Comparison of ENCODE assay signal across 13 cellular contexts in genomic region chr20:63548542-63548941, GRCh38. TPM values are rescaled to one million over a fixed set of nuclear protein-coding genes. Genes with fewer than 3 reads are reported as not detected.
"Had no signal": no experiment of that assay in that cellular context is flagged by ENCODE, and none has a peak within 500 bp of the region (broad histone marks: within the 10 kb centered on the region; RNA-seq: fewer than 3 reads in every experiment).

No MANE protein-coding gene starts in this region.

- H3K4me2 ChIP-seq: hepatocyte had no signal

- H3K36me3 ChIP-seq: ovary, upper lobe of left lung had no signal

- H3K27me3 ChIP-seq: hepatocyte, ovary had no signal

- H3K9me3 ChIP-seq: ovary, upper lobe of left lung had no signal

- H3K27ac ChIP-seq: dorsolateral prefrontal cortex, hepatocyte, ovary, upper lobe of left lung had no signal

- H3K4me3 ChIP-seq: dorsolateral prefrontal cortex, hepatocyte, ovary, upper lobe of left lung had no signal

- DNase-seq: activated CD4-positive, alpha-beta T cell treated with anti-CD3 and anti-CD28 coated beads, Interleukin-2, amount 10 ng/mL, durations not matched to agents 24 days and 14 days; activated naive CD4-positive, alpha-beta T cell treated with Interleukin-2 at 50 U/mL for 16 hours; activated naive CD8-positive, alpha-beta T cell treated with anti-CD3 and anti-CD28 coated beads, Interleukin-2, amount 50 U/mL, for 24 hours; dorsolateral prefrontal cortex; kidney glomerular epithelial cell; ovary; stimulated activated CD4-positive, alpha-beta T cell treated with anti-CD3 and anti-CD28 coated beads, Interleukin-12 subunit alpha, Interleukin-12 subunit beta, amount 100 ng/mL, for 4 hours; stimulated activated naive CD4-positive, alpha-beta T cell treated with Interleukin-2 at 50 U/mL for 16 hours; T-helper 1 cell had no signal

RNA-seq across cellular contexts. Expression of gene SRMS, which starts 1.0 kb away (rescaled TPM):
- total RNA-seq: activated CD4-positive, alpha-beta T cell treated with anti-CD3 and anti-CD28 coated beads, Interleukin-2, amount 10 ng/mL, durations not matched to agents 24 days and 14 days; dorsolateral prefrontal cortex; hepatocyte; liver; neural crest cell; ovary; upper lobe of left lung had no signal

RNA-seq across cellular contexts. Expression of gene PTK6, which starts 11.4 kb away (rescaled TPM):
- total RNA-seq: neural crest cell had no signal
